Comparison of ENCODE assay signal across 23 cellular contexts in the genomic region with DNA sequence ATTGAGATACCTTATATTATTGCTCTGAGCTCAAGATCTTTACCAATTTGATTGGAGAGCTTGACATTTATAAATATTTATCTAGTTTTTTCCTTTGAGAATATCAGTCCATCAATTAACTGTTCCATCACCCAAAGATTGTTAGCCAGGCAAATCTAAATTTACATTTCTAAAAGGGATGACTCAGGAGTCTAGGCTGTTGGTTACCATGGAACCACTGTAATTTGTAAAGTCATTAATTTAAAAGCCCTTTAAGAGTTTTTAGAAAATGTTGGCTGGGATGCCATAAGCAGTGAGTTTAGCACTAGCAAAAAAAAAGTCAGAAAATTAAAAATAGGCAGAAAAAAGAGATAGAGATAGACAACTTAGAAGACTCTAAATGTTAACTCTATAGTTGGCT. TPM values are rescaled to one million over a fixed set of nuclear protein-coding genes. Genes with fewer than 3 reads are reported as not detected.
DNase-seq lines count a peak whose midpoint lies in the region; ATAC-seq and FAIRE-seq lines count a peak whose summit lies in the region.
"Had no signal": no experiment of that assay in that cellular context is flagged by ENCODE, and none has a peak within 500 bp of the region (broad histone marks: within the 10 kb centered on the region; RNA-seq: fewer than 3 reads in every experiment).

No MANE protein-coding gene starts in this region.

- ATAC-seq in left ventricle myocardium superior = no peak
- ATAC-seq: A549 had no signal

- H3K9ac ChIP-seq in mesenchymal stem cell (ENCODE audit: low read length) = peak overlapping the region; percentile 59

- H4K91ac ChIP-seq in mesenchymal stem cell (ENCODE audit: low read length) = no peak overlapping the region

- H3K4me1 ChIP-seq in mesenchymal stem cell (ENCODE audit: control insufficient read depth, insufficient read depth, low read depth, low read length) = no peaks in the 10 kb centered on the region
- H3K4me1 ChIP-seq: A549 had no signal

- no peak overlapping the region for H3K18ac ChIP-seq in mesenchymal stem cell (ENCODE audit: low read depth in 1 of 2, low read length in 2 of 2)

- DNase-seq in EH (ENCODE audit: low read depth) = peak; percentile 59
- peak; percentile 20 for DNase-seq in M059J (ENCODE audit: low read depth)
- no peak for DNase-seq in mesenchymal stem cell
- no peak for DNase-seq in left ventricle myocardium superior
- no peak for DNase-seq in NCI-H1694 treated with DMSO at 0.1 percent for 48 hours (lab: John Stamatoyannopoulos, UW)
- DNase-seq in NCI-H187 treated with DMSO at 0.1 percent for 48 hours (lab: John Stamatoyannopoulos, UW) = no peak
- no peak for DNase-seq in activated CD4-positive, alpha-beta T cell treated with anti-CD3 and anti-CD28 coated beads, Interleukin-2, amount 10 ng/mL, durations not matched to agents 24 days and 14 days
- DNase-seq: DMS153, EL, HFFc6, Kasumi-1, MV-4-11, NCI-H1436, NCI-H2081, PC-9, SW 1271 had no signal

- H3K4ac ChIP-seq in mesenchymal stem cell (ENCODE audit: low read depth in 1 of 2, low read length in 2 of 2) = no peak overlapping the region

- no peak overlapping the region for H3K14ac ChIP-seq in mesenchymal stem cell (ENCODE audit: low read length in 2 of 2)

- H2BK120ac ChIP-seq in mesenchymal stem cell (ENCODE audit: low read depth, low read length) = no peak overlapping the region

- no peak overlapping the region for H3K27ac Mint-ChIP-seq in activated CD4-positive, alpha-beta T cell treated with anti-CD3 and anti-CD28 coated beads, Interleukin-2, amount 10 ng/mL, durations not matched to agents 24 days and 14 days
- H3K27ac Mint-ChIP-seq: HFFc6, IgD-negative memory B cell had no signal

- H3K36me3 Mint-ChIP-seq in activated CD4-positive, alpha-beta T cell treated with anti-CD3 and anti-CD28 coated beads, Interleukin-2, amount 10 ng/mL, durations not matched to agents 24 days and 14 days (ENCODE audit: low read depth) = no peaks in the 10 kb centered on the region
- H3K36me3 Mint-ChIP-seq: IgD-negative memory B cell had no signal

- peaks cover 3% of the 10 kb centered on the region for H3K9me3 Mint-ChIP-seq in activated CD4-positive, alpha-beta T cell treated with anti-CD3 and anti-CD28 coated beads, Interleukin-2, amount 10 ng/mL, durations not matched to agents 24 days and 14 days

- H3K4me1 Mint-ChIP-seq in activated CD4-positive, alpha-beta T cell treated with anti-CD3 and anti-CD28 coated beads, Interleukin-2, amount 10 ng/mL, durations not matched to agents 24 days and 14 days = no peaks in the 10 kb centered on the region
- H3K4me1 Mint-ChIP-seq: IgD-negative memory B cell had no signal

- H3K27me3 ChIP-seq in mesenchymal stem cell (ENCODE audit: control insufficient read depth in 1 of 2, insufficient read depth in 1 of 2, low read length in 2 of 2) = peaks cover 0 to 14% of the 10 kb centered on the region in 2 experiments

- H2BK5ac ChIP-seq in mesenchymal stem cell (ENCODE audit: low read depth, low read length, poor library complexity, severe bottlenecking) = no peak overlapping the region

- no peak overlapping the region for H3K27ac ChIP-seq in mesenchymal stem cell (ENCODE audit: low read length, poor library complexity, severe bottlenecking)
- H3K27ac ChIP-seq: A549, C4-2B, PC-9 had no signal

- no peak overlapping the region for H4K8ac ChIP-seq in mesenchymal stem cell (ENCODE audit: low read length)

- H3K9me3 ChIP-seq in mesenchymal stem cell (ENCODE audit: control insufficient read depth, low read length) = no peaks in the 10 kb centered on the region
- H3K9me3 ChIP-seq: A549 had no signal

- H3K36me3 ChIP-seq in mesenchymal stem cell (ENCODE audit: control insufficient read depth in 1 of 2, insufficient read depth in 2 of 2, low read depth in 1 of 2, low read length in 2 of 2) = no peaks in the 10 kb centered on the region

- no peaks in the 10 kb centered on the region for H3K79me1 ChIP-seq in mesenchymal stem cell (replicated peaks; ENCODE audit: low read length, poor library complexity, severe bottlenecking)

- H3K4me2 ChIP-seq in mesenchymal stem cell (ENCODE audit: low read length, poor library complexity, severe bottlenecking) = no peak overlapping the region
- H3K4me2 ChIP-seq: A549, PC-9 had no signal

- no peak overlapping the region for H3K23ac ChIP-seq in mesenchymal stem cell (ENCODE audit: low read length in 2 of 2)

- intact Hi-C loops in left ventricle myocardium superior (cut with micrococcal nuclease) = no loop called here
- intact Hi-C loops in activated CD4-positive, alpha-beta T cell treated with anti-CD3 and anti-CD28 coated beads, Interleukin-2, amount 10 ng/mL, durations not matched to agents 24 days and 14 days (cut with micrococcal nuclease) = no loop called here

- no peak overlapping the region for H2BK12ac ChIP-seq in mesenchymal stem cell (ENCODE audit: low read length in 2 of 2)

- no peak overlapping the region for H2AFZ ChIP-seq in mesenchymal stem cell (ENCODE audit: low read depth, low read length)
- H2AFZ ChIP-seq: PC-9 had no signal

- no peak overlapping the region for H3K4me3 Mint-ChIP-seq in activated CD4-positive, alpha-beta T cell treated with anti-CD3 and anti-CD28 coated beads, Interleukin-2, amount 10 ng/mL, durations not matched to agents 24 days and 14 days
- H3K4me3 Mint-ChIP-seq: HFFc6, IgD-negative memory B cell had no signal

- no peak overlapping the region for H2AK5ac ChIP-seq in mesenchymal stem cell (ENCODE audit: low read length, severe bottlenecking)

- peak; percentile 89 for FAIRE-seq in endometrium (lab: Jason Lieb, UNC)
- FAIRE-seq: H54 had no signal

- H2BK15ac ChIP-seq in mesenchymal stem cell (ENCODE audit: low read depth, poor library complexity, severe bottlenecking) = no peak overlapping the region

- H3K27me3 Mint-ChIP-seq in activated CD4-positive, alpha-beta T cell treated with anti-CD3 and anti-CD28 coated beads, Interleukin-2, amount 10 ng/mL, durations not matched to agents 24 days and 14 days = peaks cover 14% of the 10 kb centered on the region
- H3K27me3 Mint-ChIP-seq: IgD-negative memory B cell had no signal

- H3K4me3 ChIP-seq in mesenchymal stem cell (ENCODE audit: insufficient read depth in 1 of 2, low read depth in 1 of 2, low read length in 2 of 2) = no peak overlapping the region
- H3K4me3 ChIP-seq: A549, PC-9 had no signal

RNA-seq across cellular contexts. Expression of gene SERPINA1, which starts 19.5 kb away (rescaled TPM):
- total RNA-seq in M059J (2014; rRNA removed; shearing (Covaris generic)) = 5.6 and 8.3 TPM in 2 replicates
- polyA plus RNA-seq in mesenchymal stem cell (2013, experiment 1 of 2) = not detected
- not detected for polyA plus RNA-seq in mesenchymal stem cell (2013, experiment 2 of 2)
- 7.7 TPM for total RNA-seq in left ventricle myocardium superior
- total RNA-seq in activated CD4-positive, alpha-beta T cell treated with anti-CD3 and anti-CD28 coated beads, Interleukin-2, amount 10 ng/mL, durations not matched to agents 24 days and 14 days = 0.59 and 0.96 TPM in 2 replicates
- total RNA-seq: PC-9 had no signal

RNA-seq across cellular contexts. Expression of gene SERPINA2, which starts 41.4 kb away (rescaled TPM):
- total RNA-seq in M059J (2014; rRNA removed; shearing (Covaris generic)) = not detected in 2 replicates
- not detected for polyA plus RNA-seq in mesenchymal stem cell (2013, experiment 1 of 2)
- not detected for polyA plus RNA-seq in mesenchymal stem cell (2013, experiment 2 of 2)
- not detected for total RNA-seq in left ventricle myocardium superior
- total RNA-seq in activated CD4-positive, alpha-beta T cell treated with anti-CD3 and anti-CD28 coated beads, Interleukin-2, amount 10 ng/mL, durations not matched to agents 24 days and 14 days = not detected in 2 replicates
- total RNA-seq: HFFc6, NCI-H460, PC-9, SK-MEL-5 had no signal
- polyA plus RNA-seq: A549, IgD-negative memory B cell had no signal

RNA-seq across cellular contexts. Expression of gene SERPINA11, which starts 44.7 kb away (rescaled TPM):
- total RNA-seq in M059J (2014; rRNA removed; shearing (Covaris generic)) = not detected in 2 replicates
- polyA plus RNA-seq in mesenchymal stem cell (2013, experiment 1 of 2) = not detected
- polyA plus RNA-seq in mesenchymal stem cell (2013, experiment 2 of 2) = not detected
- total RNA-seq in left ventricle myocardium superior = not detected
- not detected in 2 replicates for total RNA-seq in activated CD4-positive, alpha-beta T cell treated with anti-CD3 and anti-CD28 coated beads, Interleukin-2, amount 10 ng/mL, durations not matched to agents 24 days and 14 days
- total RNA-seq: HFFc6, NCI-H460, PC-9, SK-MEL-5 had no signal
- polyA plus RNA-seq: A549, IgD-negative memory B cell had no signal

Comparison
In these comparisons a context has a peak if more than half of its experiments do, and no peak if none do; other contexts are left out.
1. DNase-seq: peak in EH (single experiment) and M059J (single experiment); none in mesenchymal stem cell (single experiment), left ventricle myocardium superior (single experiment), NCI-H1694 treated with DMSO at 0.1 percent for 48 hours (single experiment), NCI-H187 treated with DMSO at 0.1 percent for 48 hours (single experiment) and activated CD4-positive, alpha-beta T cell treated with anti-CD3 and anti-CD28 coated beads, Interleukin-2, amount 10 ng/mL, durations not matched to agents 24 days and 14 days (single experiment).